ENCODE assay signal across 2 cellular contexts in genomic region chr3:77296527-77296926, GRCh38.
TF ChIP-seq lines count a peak whose summit lies in the region.

No MANE protein-coding gene starts in this region.

TF ChIP-seq in IMR-90, 13 proteins besides CTCF, POLR2A, EP300 and RAD21 (continued from another document):
- TF ChIP-seq USF2 (IDR thresholded peaks at IDR 0.05; ENCODE audit: low read depth, low read length) (no peak), CHD1 (IDR thresholded peaks at IDR 0.05; ENCODE audit: low read depth, low read length) (no peak), ELK1 (IDR thresholded peaks at IDR 0.05; ENCODE audit: borderline replicate concordance, low read depth, low read length) (no peak), RCOR1 (IDR thresholded peaks at IDR 0.05; ENCODE audit: insufficient replicate concordance, low read length) (no peak)

TF ChIP-seq in WTC11, 78 proteins besides CTCF, POLR2A, EP300 and RAD21 (continued from another document):
- TF ChIP-seq ATF6 (CRISPR knock-in tag; IDR thresholded peaks at IDR 0.05): no peak
- TF ChIP-seq ATF2 (CRISPR knock-in tag; IDR thresholded peaks at IDR 0.05; ENCODE audit: borderline replicate concordance, low read depth): no peak
- no peak for TF ChIP-seq OVOL2 (CRISPR knock-in tag; IDR thresholded peaks at IDR 0.05; ENCODE audit: borderline replicate concordance)
